ENCODE assay signal across 8 cellular contexts in genomic region chr1:233326319-233326994, GRCh38. TPM values are rescaled to one million over a fixed set of nuclear protein-coding genes. Genes with fewer than 3 reads are reported as not detected.
DNase-seq lines count a peak whose midpoint lies in the region; ATAC-seq and TF ChIP-seq lines count a peak whose summit lies in the region.

No MANE protein-coding gene starts in this region.

- H2AFZ ChIP-seq in MM.1S (ENCODE audit: low read length) (peak overlapping the region; percentile 87), neuronal stem cell (ENCODE audit: low read length) (peak overlapping the region; percentile 29)

- no peak overlapping the region for H3K23ac ChIP-seq in neuronal stem cell (ENCODE audit: low read depth, low read length, poor library complexity)

- no peaks in the 10 kb centered on the region for H3K79me1 ChIP-seq in neuronal stem cell (ENCODE audit: low read depth, low read length)

- no peak for TF ChIP-seq EP300 in gastroesophageal sphincter (IDR thresholded peaks at IDR 0.05)

- H3K27me3 ChIP-seq in MM.1S (replicated peaks; ENCODE audit: insufficient read depth, low read length) (no peaks in the 10 kb centered on the region), duodenal mucosa (ENCODE audit: control insufficient read depth in 1 of 2, insufficient read depth in 2 of 2, low read length in 2 of 2) (peaks cover 0 to 3% of the 10 kb centered on the region in 2 donors), neuronal stem cell (ENCODE audit: control insufficient read depth in 3 of 3, insufficient read depth in 3 of 3, low read depth in 1 of 3, low read length in 3 of 3) (peaks cover 9 to 77% (median 23%) of the 10 kb centered on the region in 3 experiments), gastroesophageal sphincter (peaks cover 40% of the 10 kb centered on the region)

- H3K36me3 ChIP-seq in ES-I3 (ENCODE audit: insufficient read depth, low read length) (no peaks in the 10 kb centered on the region), MM.1S (replicated peaks; ENCODE audit: insufficient read depth, low read length) (no peaks in the 10 kb centered on the region), duodenal mucosa (ENCODE audit: control insufficient read depth in 1 of 2, insufficient read depth in 2 of 2, low read length in 2 of 2) (no peaks in the 10 kb centered on the region), neuronal stem cell (replicated peaks in 1 of 2; ENCODE audit: control insufficient read depth in 2 of 2, insufficient read depth in 2 of 2, low read length in 2 of 2) (no peaks in the 10 kb centered on the region), gastroesophageal sphincter (no peaks in the 10 kb centered on the region)

- no peak overlapping the region for H2BK15ac ChIP-seq in neuronal stem cell (ENCODE audit: low read length)

- no peak for TF ChIP-seq CTCF in MM.1S (IDR thresholded peaks at IDR 0.05; ENCODE audit: low read length)
- TF ChIP-seq CTCF in gastroesophageal sphincter (IDR thresholded peaks at IDR 0.05): no peak

- DNase-seq in MM.1S (no peak), neuronal stem cell (ENCODE audit: low spot score) (no peak), retina (no peak)

- H3K4me2 ChIP-seq in MM.1S (ENCODE audit: low read depth, low read length) (peak overlapping the region; percentile 73), neuronal stem cell (ENCODE audit: insufficient read depth, low read length, poor library complexity, severe bottlenecking) (no peak overlapping the region)

- H3F3A ChIP-seq in MM.1S (ENCODE audit: insufficient read depth, low read length): peaks cover 12% of the 10 kb centered on the region

- H4K91ac ChIP-seq in neuronal stem cell (ENCODE audit: low read depth, low read length, poor library complexity): no peak overlapping the region

- H3K4me3 ChIP-seq in MM.1S (ENCODE audit: low read length): peak overlapping the region; percentile 69
- peak overlapping the region; percentile 57 to 71 for H3K4me3 ChIP-seq in duodenal mucosa (ENCODE audit: low read depth in 1 of 2, low read length in 2 of 2)
- H3K4me3 ChIP-seq in neuronal stem cell (ENCODE audit: low read length in 2 of 2): peak overlapping the region in 1 of 2 donors; percentile 31
- H3K4me3 ChIP-seq in gastroesophageal sphincter: peak overlapping the region in 1 of 2 donors; percentile 69

- H3K9ac ChIP-seq in ES-I3 (ENCODE audit: low read depth, low read length): peak overlapping the region; percentile 69
- H3K9ac ChIP-seq in MM.1S (ENCODE audit: low read length): peak overlapping the region; percentile 20; the same call in 1 of the 2 replicates
- peak overlapping the region in 1 of 2 donors; percentile 41 for H3K9ac ChIP-seq in duodenal mucosa (ENCODE audit: low read depth in 1 of 2, low read length in 2 of 2)
- H3K9ac ChIP-seq in neuronal stem cell (ENCODE audit: low read depth, low read length, poor library complexity): no peak overlapping the region

- no peak overlapping the region for H3K4ac ChIP-seq in neuronal stem cell (ENCODE audit: low read length)

- no peak overlapping the region for H2BK5ac ChIP-seq in neuronal stem cell (ENCODE audit: low read length)

- peak overlapping the region; percentile 10; the same call in 1 of the 2 replicates for H3K27ac ChIP-seq in MM.1S (ENCODE audit: low read length)
- no peak overlapping the region for H3K27ac ChIP-seq in duodenal mucosa (ENCODE audit: low read depth, low read length)
- no peak overlapping the region for H3K27ac ChIP-seq in neuronal stem cell (replicated peaks; ENCODE audit: low read length)
- peak overlapping the region in 1 of 4 donors; percentile 20 for H3K27ac ChIP-seq in gastroesophageal sphincter

- H3K14ac ChIP-seq in neuronal stem cell (ENCODE audit: low read length): no peak overlapping the region

- no peak overlapping the region for H2BK120ac ChIP-seq in neuronal stem cell (ENCODE audit: low read depth, low read length)

- H3K4me1 ChIP-seq in ES-I3 (ENCODE audit: insufficient read depth, low read length) (peaks cover 11% of the 10 kb centered on the region; the same call in 1 of the 2 replicates), MM.1S (ENCODE audit: low read length) (peaks cover 19% of the 10 kb centered on the region; the same call in 1 of the 2 replicates), duodenal mucosa (ENCODE audit: control insufficient read depth in 1 of 2, insufficient read depth in 2 of 2, low read length in 2 of 2) (peaks cover 10 to 11% of the 10 kb centered on the region in 2 donors), neuronal stem cell (ENCODE audit: control insufficient read depth in 2 of 2, insufficient read depth in 1 of 2, low read depth in 1 of 2, low read length in 2 of 2) (peaks cover 0 to 10% of the 10 kb centered on the region in 2 donors), gastroesophageal sphincter (peaks cover 0 to 27% (median 4%) of the 10 kb centered on the region in 3 donors)

- H3K79me2 ChIP-seq in MM.1S (ENCODE audit: low read length): peaks cover 26% of the 10 kb centered on the region

- no peak overlapping the region for H4K8ac ChIP-seq in neuronal stem cell (ENCODE audit: low read depth, low read length)

- H3K9me3 ChIP-seq in ES-I3 (ENCODE audit: control insufficient read depth, insufficient read depth, low read length): no peaks in the 10 kb centered on the region
- no peaks in the 10 kb centered on the region for H3K9me3 ChIP-seq in MM.1S (replicated peaks; ENCODE audit: insufficient read depth, low read length)
- H3K9me3 ChIP-seq in duodenal mucosa (ENCODE audit: control insufficient read depth in 1 of 2, low read length in 2 of 2): no peaks in the 10 kb centered on the region
- peaks cover 0 to 2% of the 10 kb centered on the region in 2 donors for H3K9me3 ChIP-seq in neuronal stem cell (replicated peaks in 1 of 2; ENCODE audit: control insufficient read depth in 2 of 2, insufficient read depth in 1 of 2, low read depth in 1 of 2, low read length in 2 of 2)
- H3K9me3 ChIP-seq in gastroesophageal sphincter: no peaks in the 10 kb centered on the region

- ATAC-seq in GM18517 (IDR thresholded peaks at IDR 0.05; ENCODE audit: unreplicated experiment): no peak
- no peak for ATAC-seq in HG03520 (IDR thresholded peaks at IDR 0.05; ENCODE audit: unreplicated experiment)
- no peak for ATAC-seq in gastroesophageal sphincter

- no peaks in the 10 kb centered on the region for H4K20me1 ChIP-seq in MM.1S (ENCODE audit: insufficient read depth, low read length)

- no peak overlapping the region for H3K18ac ChIP-seq in neuronal stem cell (ENCODE audit: low read length)

- no peak for TF ChIP-seq POLR2A in gastroesophageal sphincter (IDR thresholded peaks at IDR 0.05)

- no CpG with 5 or more reads among the region's 6 CpGs for WGBS in neuronal stem cell (ENCODE audit: extremely low coverage in 2 of 2, insufficient read length in 2 of 2, insufficient replicate concordance in 1 of 2), 2 donors
- WGBS in gastroesophageal sphincter (ENCODE audit: low coverage in 1 of 2), 2 donors: 34% methylated on average over 2 to 6 of the region's 6 CpGs

- H2BK12ac ChIP-seq in neuronal stem cell (ENCODE audit: low read length): no peak overlapping the region

- H3K9me2 ChIP-seq in MM.1S (replicated peaks; ENCODE audit: insufficient read depth, low read length): no peaks in the 10 kb centered on the region

- H2AK5ac ChIP-seq in neuronal stem cell (ENCODE audit: low read depth, low read length): no peak overlapping the region

RNA-seq across cellular contexts. Expression of gene MAP3K21, which starts 1.1 kb away (rescaled TPM):
- 2.8 TPM for polyA plus RNA-seq in neuronal stem cell (2013, experiment 1 of 2)
- 3.0 TPM for polyA plus RNA-seq in neuronal stem cell (2013, experiment 2 of 2)
- total RNA-seq in gastroesophageal sphincter: 1 to 10 TPM in 1 of 4 donors, under 1 TPM in 3; 0.27 to 1.2 (median 0.61) TPM

RNA-seq across cellular contexts. Expression of gene PCNX2, which starts 30.9 kb away (rescaled TPM):
- 11.4 TPM for polyA plus RNA-seq in neuronal stem cell (2013, experiment 1 of 2)
- 11.4 TPM for polyA plus RNA-seq in neuronal stem cell (2013, experiment 2 of 2)
- total RNA-seq in gastroesophageal sphincter: 10 to 100 TPM in 2 of 4 donors, 1 to 10 TPM in 2; 5.9 to 21.7 (median 10.3) TPM
